Comparison of ENCODE assay signal across 8 cellular contexts in the genomic region with DNA sequence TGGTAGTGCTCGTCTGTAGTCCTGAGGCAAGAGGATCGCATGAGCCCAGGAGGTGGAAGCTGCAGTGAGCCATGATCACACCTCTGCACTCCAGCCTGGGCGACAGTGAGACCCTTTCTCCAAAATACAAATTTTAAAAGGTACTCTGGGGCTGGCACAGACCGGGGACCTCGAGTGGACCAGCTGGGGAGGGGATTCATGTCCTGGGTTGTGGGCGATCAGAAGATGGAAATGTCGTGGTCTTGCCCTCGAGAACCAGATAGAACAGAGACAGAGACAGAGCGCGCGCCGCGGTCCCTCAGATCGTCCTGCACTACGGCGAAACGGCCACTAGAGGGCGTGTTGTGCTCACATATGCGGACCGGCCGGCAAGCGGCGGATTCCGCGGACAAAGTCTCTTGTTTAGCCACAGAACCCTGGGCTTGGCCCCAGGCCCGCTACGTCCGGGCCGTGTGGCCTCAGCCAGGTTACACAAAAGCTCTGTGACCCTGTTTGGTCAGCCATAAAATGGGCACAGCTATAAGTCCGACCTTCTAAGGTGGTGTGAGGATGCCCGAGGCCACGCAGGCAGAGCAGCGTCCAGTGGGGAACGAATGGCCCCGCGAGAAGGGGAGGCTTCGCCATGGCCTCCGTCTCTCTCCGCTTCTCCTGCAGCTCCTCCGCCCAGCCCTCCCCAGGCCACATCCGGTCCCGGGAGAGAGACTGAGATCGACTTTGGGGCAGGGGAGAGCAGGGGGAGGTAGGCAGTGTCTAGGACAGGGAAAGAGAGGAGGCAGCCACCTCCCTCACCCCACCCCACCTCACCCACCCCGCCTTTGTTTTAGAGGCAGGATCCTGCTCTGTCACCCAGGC. TPM values are rescaled to one million over a fixed set of nuclear protein-coding genes. Genes with fewer than 3 reads are reported as not detected.
DNase-seq lines count a peak whose midpoint lies in the region; ATAC-seq, FAIRE-seq and TF ChIP-seq lines count a peak whose summit lies in the region.

No MANE protein-coding gene starts in this region.

- H3K4me1 ChIP-seq in HepG2 (ENCODE audit: insufficient read depth, low read length): peaks cover 10% of the 10 kb centered on the region; the same call in 1 of the 2 replicates

- intact Hi-C loops in CD14-positive monocyte (cut with micrococcal nuclease): loop anchor here in 1 of 2 donors (2.0 kb wide), 1 partner anchor 39 kb away; no protein-coding TSS in a partner anchor
- intact Hi-C loops in HepG2 (cut with micrococcal nuclease; ENCODE audit: unreplicated experiment): loop anchor here (1.0 to 2.0 kb wide), 2 partner anchors 40 to 271 kb away; no protein-coding TSS in a partner anchor

- peak overlapping the region; percentile 71 to 76 for H3K4me3 Mint-ChIP-seq in CD14-positive monocyte
- peak overlapping the region; percentile 61 for H3K4me3 Mint-ChIP-seq in activated CD4-positive, alpha-beta T cell treated with anti-CD3 and anti-CD28 coated beads, Interleukin-2, amount 10 ng/mL, durations not matched to agents 7 days and 5 days

- H3K4me2 ChIP-seq in HepG2 (ENCODE audit: low read depth, low read length): peak overlapping the region; percentile 87

- H3K27ac ChIP-seq in HepG2 (ENCODE audit: extremely low read length, insufficient read depth, low read length): no peak overlapping the region

- no TSS peak for BruUV-seq in HepG2 (replicated peaks; lab: Mats Ljungman, UMichigan)

- in situ Hi-C loops in HepG2 (cut with HindIII; ENCODE audit: extremely low pct_ligation_motif_present, low pct_unique_long_range_greater_than_20kb): loop anchor here (5.0 kb wide), 1 partner anchor 35 kb away; no protein-coding TSS in a partner anchor

- H3K9me3 Mint-ChIP-seq in CD14-positive monocyte: peaks cover 0 to 2% (median 0%) of the 10 kb centered on the region in 7 donors
- no peaks in the 10 kb centered on the region for H3K9me3 Mint-ChIP-seq in activated CD4-positive, alpha-beta T cell treated with anti-CD3 and anti-CD28 coated beads, Interleukin-2, amount 10 ng/mL, durations not matched to agents 7 days and 5 days

- peak; percentile 57 for ATAC-seq in HG02588 (IDR thresholded peaks at IDR 0.05; ENCODE audit: unreplicated experiment)
- peak; percentile 92 for ATAC-seq in HepG2
- no peak for ATAC-seq in GM21515 (IDR thresholded peaks at IDR 0.05; ENCODE audit: unreplicated experiment)

- H3K9me3 ChIP-seq in HepG2 (ENCODE audit: low read length): no peaks in the 10 kb centered on the region

- FAIRE-seq in HepG2 (lab: Jason Lieb, UNC): peak; percentile 92

- TF ChIP-seq EP300 in HepG2 (IDR thresholded peaks at IDR 0.05; ENCODE audit: low read depth in 2 of 2, low read length in 2 of 2) (no peak), HepG2 (CRISPR knock-in tag; IDR thresholded peaks at IDR 0.05; ENCODE audit: borderline replicate concordance) (no peak)

- H3K36me3 ChIP-seq in HepG2 (replicated peaks in 1 of 2; ENCODE audit: control insufficient read depth in 1 of 2, insufficient read depth in 2 of 2, low read length in 2 of 2): no peaks in the 10 kb centered on the region

- no peak for TF ChIP-seq POLR2A in HepG2 (IDR thresholded peaks at IDR 0.05; ENCODE audit: insufficient read depth in 1 of 2, low read depth in 2 of 2, low read length in 2 of 2)

- H3K4me1 Mint-ChIP-seq in CD14-positive monocyte: peaks cover 8% of the 10 kb centered on the region
- H3K4me1 Mint-ChIP-seq in activated CD4-positive, alpha-beta T cell treated with anti-CD3 and anti-CD28 coated beads, Interleukin-2, amount 10 ng/mL, durations not matched to agents 7 days and 5 days: peaks cover 46% of the 10 kb centered on the region

- peaks cover 20 to 34% (median 21%) of the 10 kb centered on the region in 3 donors for H3K27me3 Mint-ChIP-seq in CD14-positive monocyte (ENCODE audit: low read depth in 3 of 3)
- H3K27me3 Mint-ChIP-seq in activated CD4-positive, alpha-beta T cell treated with anti-CD3 and anti-CD28 coated beads, Interleukin-2, amount 10 ng/mL, durations not matched to agents 7 days and 5 days: peaks cover 22% of the 10 kb centered on the region

- H3K4me3 ChIP-seq in HepG2 (replicated peaks in 1 of 3; ENCODE audit: insufficient read depth in 1 of 3, low read depth in 2 of 3, low read length in 3 of 3): peak overlapping the region; percentile 34 to 74 (median 38)

- 2% methylated on average over 39 of the region's 44 CpGs for WGBS in HepG2 (ENCODE audit: low lambda C conversion rate)

- no peaks in the 10 kb centered on the region for H4K20me1 ChIP-seq in HepG2 (ENCODE audit: insufficient read depth, low read length)

- TF ChIP-seq CTCF in CD14-positive monocyte (IDR thresholded peaks at IDR 0.05) (peak; percentile 98), HepG2 (CRISPR knock-in tag; IDR thresholded peaks at IDR 0.05) (peak; percentile 99)

- no peaks in the 10 kb centered on the region for H3K36me3 Mint-ChIP-seq in CD14-positive monocyte
- H3K36me3 Mint-ChIP-seq in activated CD4-positive, alpha-beta T cell treated with anti-CD3 and anti-CD28 coated beads, Interleukin-2, amount 10 ng/mL, durations not matched to agents 7 days and 5 days (ENCODE audit: low read depth): no peaks in the 10 kb centered on the region

- H2AFZ ChIP-seq in HepG2 (ENCODE audit: low read length): no peak overlapping the region

- TF ChIP-seq RAD21 in HepG2 (CRISPR knock-in tag; IDR thresholded peaks at IDR 0.05): peak; percentile 99

- CTCF ChIA-PET in activated CD4-positive, alpha-beta T cell treated with anti-CD3 and anti-CD28 coated beads, Interleukin-2, amount 10 ng/mL, durations not matched to agents 7 days and 5 days (lab: Charles Lee): interaction anchor here (0.6 to 3.4 kb wide), 19 partner anchors 8 to 1612 kb away, joined by 3 to 15 read pairs (median 3); partner anchors contain the start of genes SBK1 and SULT1A1
- CTCF ChIA-PET in HepG2 (lab: Yijun Ruan, JAX; ENCODE audit: low intra/inter-chr PET ratio, low total read pairs): interaction anchor here (1.1 to 4.4 kb wide), 2 partner anchors 39 to 42 kb away, joined by 3 to 91 read pairs; no protein-coding TSS in a partner anchor

- H3K27ac Mint-ChIP-seq in CD14-positive monocyte: peak overlapping the region in 1 of 7 donors; percentile 15
- peak overlapping the region; percentile 92 for H3K27ac Mint-ChIP-seq in activated CD4-positive, alpha-beta T cell treated with anti-CD3 and anti-CD28 coated beads, Interleukin-2, amount 10 ng/mL, durations not matched to agents 7 days and 5 days

- H3K79me2 ChIP-seq in HepG2 (ENCODE audit: insufficient read depth, low read length): no peaks in the 10 kb centered on the region

- POLR2A ChIA-PET in activated CD4-positive, alpha-beta T cell treated with anti-CD3 and anti-CD28 coated beads, Interleukin-2, amount 10 ng/mL, durations not matched to agents 7 days and 5 days (lab: Charles Lee): no interaction called here
- POLR2A ChIA-PET in HepG2 (lab: Yijun Ruan, JAX): interaction anchor here (1.0 kb wide), 1 partner anchor 15 kb away, joined by 3 read pairs; the partner anchor contains the start of gene SBK1

- H3K27me3 ChIP-seq in HepG2 (ENCODE audit: control insufficient read depth in 1 of 2, insufficient read depth in 2 of 2, low read length in 2 of 2): peaks cover 3 to 42% of the 10 kb centered on the region in 2 experiments; a peak in 4 of 5 replicates

- peak; percentile 79 for DNase-seq in CD14-positive monocyte (ENCODE audit: low spot score)
- peak; percentile 74 for DNase-seq in NCI-H510A (lab: John Stamatoyannopoulos, UW)
- peak; percentile 83 for DNase-seq in activated CD4-positive, alpha-beta T cell treated with anti-CD3 and anti-CD28 coated beads, Interleukin-2, amount 10 ng/mL, durations not matched to agents 7 days and 5 days
- DNase-seq in dedifferentiated amniotic fluid mesenchymal stem cell (ENCODE audit: extremely low spot score): peak; percentile 63
- peak; percentile 73 for DNase-seq in HepG2 (ENCODE audit: low spot score)
- peak; percentile 88 for DNase-seq in stimulated activated CD4-positive, alpha-beta T cell treated with anti-CD3 and anti-CD28 coated beads, Interleukin-2, amount 100 ng/mL, for 24 hours

- H3K9ac ChIP-seq in HepG2 (ENCODE audit: insufficient read depth, low read depth, low read length): 0 out of 2 replicates have a peak overlapping the region, but pooled peaks have one; percentile 10

TF ChIP-seq in HepG2, 621 proteins besides CTCF, POLR2A, EP300 and RAD21 (continues in another document):
- TF ChIP-seq, protein P1, sequence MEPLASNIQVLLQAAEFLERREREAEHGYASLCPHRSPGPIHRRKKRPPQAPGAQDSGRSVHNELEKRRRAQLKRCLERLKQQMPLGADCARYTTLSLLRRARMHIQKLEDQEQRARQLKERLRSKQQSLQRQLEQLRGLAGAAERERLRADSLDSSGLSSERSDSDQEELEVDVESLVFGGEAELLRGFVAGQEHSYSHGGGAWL (CRISPR knock-in tag; IDR thresholded peaks at IDR 0.05): peak; percentile 69; the same call in 1 of the 2 replicates
- peak; percentile 53 for TF ChIP-seq FOXA3 (CRISPR knock-in tag; IDR thresholded peaks at IDR 0.05)

RNA-seq across cellular contexts. Expression of gene SBK1, which starts 14.6 kb away (rescaled TPM):
- polyA plus RNA-seq in CD14-positive monocyte (under 1 TPM in 1 of 2 donors, not detected in 1; 0.04 TPM), HepG2 (2011; rRNA removed) (0.17 and 0.26 TPM in 2 replicates)
- total RNA-seq in activated CD4-positive, alpha-beta T cell treated with anti-CD3 and anti-CD28 coated beads, Interleukin-2, amount 10 ng/mL, durations not matched to agents 7 days and 5 days: 10 to 100 TPM; 17.9 to 19.4 TPM
- 0.15 and 0.18 TPM in 2 replicates for total RNA-seq in HepG2 (2016; rRNA removed; fragmentation: Illumina TruSeq; extraction: Trizol)
- 0.09 TPM in 1 of 2 replicates, not detected in the other for total RNA-seq in HepG2 (2016; cell fraction: cytosol; rRNA removed; fragmentation: Illumina TruSeq; extraction: Trizol; ENCODE audit: low read depth)
- total RNA-seq in HepG2 (2016; cell fraction: insoluble cytoplasmic fraction; rRNA removed; fragmentation: Illumina TruSeq; extraction: Trizol): 0.19 and 0.25 TPM in 2 replicates
- 0.22 and 0.28 TPM in 2 replicates for total RNA-seq in HepG2 (2016; cell fraction: membrane; rRNA removed; fragmentation: Illumina TruSeq; extraction: Trizol)
- 0.13 and 0.16 TPM in 2 replicates for total RNA-seq in HepG2 (2016; cell fraction: nucleus; rRNA removed; fragmentation: Illumina TruSeq; extraction: Trizol)
- 0.19 and 0.26 TPM in 2 replicates for polyA plus RNA-seq in HepG2 (2011; cell fraction: cytosol; rRNA removed)
- 0.59 and 0.61 TPM in 2 replicates for polyA plus RNA-seq in HepG2 (2011; cell fraction: nucleus; rRNA removed)
- 0.44 and 0.76 TPM in 2 replicates for polyA plus RNA-seq in HepG2 (2012)
- polyA plus RNA-seq in HepG2 (2016; cell fraction: cytosol; fragmentation: Illumina TruSeq; extraction: Trizol; ENCODE audit: low read depth): 0.06 and 0.08 TPM in 2 replicates
- polyA plus RNA-seq in HepG2 (2016; cell fraction: insoluble cytoplasmic fraction; fragmentation: Illumina TruSeq; extraction: Trizol; ENCODE audit: low read depth): 0.66 and 0.71 TPM in 2 replicates
- 0.19 and 0.34 TPM in 2 replicates for polyA plus RNA-seq in HepG2 (2016; cell fraction: membrane; fragmentation: Illumina TruSeq; extraction: Trizol; ENCODE audit: low read depth)
- polyA plus RNA-seq in HepG2 (2016; cell fraction: nucleus; fragmentation: Illumina TruSeq; extraction: Trizol; ENCODE audit: insufficient read depth, low read depth): 0.70 and 0.92 TPM in 2 replicates
- polyA minus RNA-seq in HepG2 (2011; rRNA and poly(A)+ RNA removed; ENCODE audit: low replicate concordance): 0.16 and 0.52 TPM in 2 replicates
- 0.26 and 0.59 TPM in 2 replicates for polyA minus RNA-seq in HepG2 (2011; cell fraction: cytosol; rRNA and poly(A)+ RNA removed)
- polyA minus RNA-seq in HepG2 (2011; cell fraction: nucleus; rRNA and poly(A)+ RNA removed): 0.13 and 0.25 TPM in 2 replicates

Comparison
In these comparisons a context has a peak if more than half of its experiments do, and no peak if none do; other contexts are left out.
1. RNA of gene SBK1, which starts 14.6 kb away (total RNA-seq): 17.9 to 19.4 TPM in activated CD4-positive, alpha-beta T cell treated with anti-CD3 and anti-CD28 coated beads, Interleukin-2, amount 10 ng/mL, durations not matched to agents 7 days and 5 days; 0.09 to 0.28 TPM in HepG2; every median in the first group is over 10 times any median in the second.
2. Peak in every context shown above with its lines, with median percentiles within 50 percentile points of each other: DNase-seq.